In the genomic region with DNA sequence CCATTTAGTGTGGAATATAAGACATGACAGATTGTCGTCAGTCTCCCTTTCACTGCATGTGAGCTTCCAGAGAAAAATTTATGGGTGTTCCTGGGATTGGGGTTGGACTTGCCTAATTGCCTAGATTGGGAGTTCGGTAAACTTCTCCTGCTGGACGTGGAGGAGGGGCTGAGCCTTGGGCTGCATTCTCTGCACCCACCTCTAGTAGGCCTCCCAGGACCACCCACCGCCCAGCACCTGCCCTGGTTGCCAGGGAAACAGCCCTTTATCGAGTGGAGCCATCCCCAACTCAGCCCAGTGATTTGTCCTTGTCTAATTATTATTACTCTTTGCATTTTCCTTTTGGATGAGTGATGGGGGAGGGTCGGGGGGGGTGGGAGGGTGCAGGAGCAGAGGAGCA, we compare ENCODE assay signal across 22 cellular contexts.
DNase-seq lines count a peak whose midpoint lies in the region; TF ChIP-seq lines count a peak whose summit lies in the region.
"Had no signal": no experiment of that assay in that cellular context is flagged by ENCODE, and none has a peak within 500 bp of the region (broad histone marks: within the 10 kb centered on the region; RNA-seq: fewer than 3 reads in every experiment).

No MANE protein-coding gene starts in this region.

- H3K27me3 Mint-ChIP-seq in neural crest cell (ENCODE audit: low read depth), result peaks cover 14% of the 10 kb centered on the region

- H3K36me3 Mint-ChIP-seq in neural crest cell (ENCODE audit: low read depth), result peaks cover 2% of the 10 kb centered on the region
- H3K36me3 Mint-ChIP-seq: naive thymus-derived CD4-positive, alpha-beta T cell had no signal

- peak; percentile 52 for TF ChIP-seq CTCF in neural crest cell (conservative IDR thresholded peaks at IDR 0.05)

- no peak overlapping the region for H3K4me3 Mint-ChIP-seq in neural crest cell
- H3K4me3 Mint-ChIP-seq: activated CD4-positive, alpha-beta T cell treated with anti-CD3 and anti-CD28 coated beads, Interleukin-2, amount 10 ng/mL, durations not matched to agents 24 days and 14 days; B cell; naive thymus-derived CD4-positive, alpha-beta T cell had no signal

- H3K9me3 Mint-ChIP-seq in neural crest cell, result no peaks in the 10 kb centered on the region
- H3K9me3 Mint-ChIP-seq: activated CD4-positive, alpha-beta T cell treated with anti-CD3 and anti-CD28 coated beads, Interleukin-2, amount 10 ng/mL, durations not matched to agents 24 days and 14 days had no signal

- H3K27ac Mint-ChIP-seq in neural crest cell (ENCODE audit: unreplicated experiment), result no peak overlapping the region
- H3K27ac Mint-ChIP-seq: activated CD4-positive, alpha-beta T cell treated with anti-CD3 and anti-CD28 coated beads, Interleukin-2, amount 10 ng/mL, durations not matched to agents 24 days and 14 days; B cell; naive thymus-derived CD4-positive, alpha-beta T cell had no signal

- DNase-seq in NCI-H1417 (lab: John Stamatoyannopoulos, UW), result peak in 2 of 3 experiments; percentile 29 to 81
- DNase-seq in NCI-H1417 treated with DMSO at 0.1 percent for 48 hours (lab: John Stamatoyannopoulos, UW), result no peak
- peak; percentile 76 for DNase-seq in NCI-H146 (lab: John Stamatoyannopoulos, UW)
- DNase-seq in ecto neural progenitor cell (ENCODE audit: low spot score), result peak; percentile 85
- DNase-seq in neural crest cell (ENCODE audit: low read depth, low spot score), result peak; percentile 44
- no peak for DNase-seq in stimulated activated CD4-positive, alpha-beta T cell treated with anti-CD3 and anti-CD28 coated beads, Interleukin-4, amount 100 ng/mL, for 1 hour
- DNase-seq in DMS153 treated with DMSO at 0.1 percent for 48 hours (lab: John Stamatoyannopoulos, UW; ENCODE audit: unreplicated experiment), result no peak
- no peak for DNase-seq in central memory CD4-positive, alpha-beta T cell
- DNase-seq: 8988T; activated CD4-positive, alpha-beta T cell treated with anti-CD3 and anti-CD28 coated beads, Interleukin-2, amount 10 ng/mL, durations not matched to agents 24 days and 14 days; activated CD8-positive, alpha-beta memory T cell treated with anti-CD3 and anti-CD28 coated beads, Interleukin-2, amount 50 U/mL, for 48 hours; amniotic stem cell; effector memory CD4-positive, alpha-beta T cell; head of caudate nucleus; mammary epithelial cell; naive thymus-derived CD4-positive, alpha-beta T cell; NCI-H187 treated with DMSO at 0.1 percent for 48 hours; psoas muscle; spleen; SW 1271; testis had no signal

- peaks cover 12% of the 10 kb centered on the region for H3K4me1 Mint-ChIP-seq in neural crest cell
- H3K4me1 Mint-ChIP-seq: activated CD4-positive, alpha-beta T cell treated with anti-CD3 and anti-CD28 coated beads, Interleukin-2, amount 10 ng/mL, durations not matched to agents 24 days and 14 days; B cell; naive thymus-derived CD4-positive, alpha-beta T cell had no signal

Comparison
In these comparisons a context has a peak if more than half of its experiments do, and no peak if none do; other contexts are left out.
1. DNase-seq: peak in NCI-H1417 (2 of 3), NCI-H146 (single experiment), ecto neural progenitor cell (single experiment) and neural crest cell (single experiment); none in NCI-H1417 treated with DMSO at 0.1 percent for 48 hours (single experiment), stimulated activated CD4-positive, alpha-beta T cell treated with anti-CD3 and anti-CD28 coated beads, Interleukin-4, amount 100 ng/mL, for 1 hour (single experiment), DMS153 treated with DMSO at 0.1 percent for 48 hours (single experiment) and central memory CD4-positive, alpha-beta T cell (single experiment).